ENCODE assay signal across 10 cellular contexts in the genomic region with DNA sequence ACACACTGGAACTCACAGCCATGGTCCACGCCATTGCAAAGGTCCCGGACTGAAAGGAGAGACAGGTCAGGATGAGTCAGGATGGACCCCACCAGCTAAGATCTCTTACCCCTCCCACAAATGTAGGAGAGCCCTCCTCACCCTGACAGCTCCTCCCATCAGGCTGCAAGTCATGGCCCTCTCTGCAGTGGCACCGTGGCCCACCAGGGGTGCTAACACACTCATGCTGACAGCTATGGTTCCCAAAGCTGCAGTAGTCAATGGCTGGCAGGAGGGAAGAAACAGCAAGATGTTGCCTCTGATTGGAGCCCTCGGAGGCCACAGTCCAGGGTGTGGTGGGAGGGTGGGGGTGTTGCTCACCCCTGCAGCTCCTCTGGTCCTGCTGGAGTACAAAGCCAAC. TPM values are rescaled to one million over a fixed set of nuclear protein-coding genes. Genes with fewer than 3 reads are reported as not detected.
DNase-seq lines count a peak whose midpoint lies in the region; ATAC-seq and TF ChIP-seq lines count a peak whose summit lies in the region.
"Had no signal": no experiment of that assay in that cellular context is flagged by ENCODE, and none has a peak within 500 bp of the region (broad histone marks: within the 10 kb centered on the region; RNA-seq: fewer than 3 reads in every experiment).

No MANE protein-coding gene starts in this region.

- TF ChIP-seq CTCF in fibroblast of lung (conservative IDR thresholded peaks at IDR 0.05 in 1 of 2, IDR thresholded peaks at IDR 0.05 in 1 of 2; ENCODE audit: low read depth in 1 of 2, low read length in 2 of 2), result peak; percentile 11 to 51

- ATAC-seq in GM21717 (IDR thresholded peaks at IDR 0.05; ENCODE audit: unreplicated experiment), result no peak

- H3K27me3 Mint-ChIP-seq in immature natural killer cell (ENCODE audit: low read depth in 3 of 3), result peaks cover 6 to 13% (median 7%) of the 10 kb centered on the region in 3 donors

- no peak overlapping the region for H3K4me3 Mint-ChIP-seq in immature natural killer cell

- H4K20me1 ChIP-seq in fibroblast of lung (ENCODE audit: control insufficient read depth, extremely low read depth, insufficient read depth, low read length), result no peaks in the 10 kb centered on the region

- H3K9me3 ChIP-seq in SJSA1 (replicated peaks) (no peaks in the 10 kb centered on the region), fibroblast of lung (ENCODE audit: control insufficient read depth, insufficient read depth, low read depth, low read length) (no peaks in the 10 kb centered on the region)

- H3K79me2 ChIP-seq in fibroblast of lung (ENCODE audit: control insufficient read depth, insufficient read depth, low read length), result no peaks in the 10 kb centered on the region

- H3K27ac ChIP-seq in SJSA1 (no peak overlapping the region), fibroblast of lung (ENCODE audit: insufficient read depth, low read length) (no peak overlapping the region)
- H3K27ac ChIP-seq: SK-N-MC had no signal

- H3K4me1 ChIP-seq in SJSA1 (replicated peaks), result peaks cover 3% of the 10 kb centered on the region; the same call in 1 of the 2 replicates
- H3K4me1 ChIP-seq in fibroblast of lung (ENCODE audit: control insufficient read depth, extremely low read depth, insufficient read depth, low read length), result no peaks in the 10 kb centered on the region

- H3K36me3 Mint-ChIP-seq in immature natural killer cell, result no peaks in the 10 kb centered on the region

- no peak overlapping the region for H3K27ac Mint-ChIP-seq in immature natural killer cell

- H2AFZ ChIP-seq in fibroblast of lung (ENCODE audit: low read length), result no peak overlapping the region

- no peaks in the 10 kb centered on the region for H3K36me3 ChIP-seq in H7 (replicated peaks; ENCODE audit: control insufficient read depth, insufficient read depth, low read length)
- H3K36me3 ChIP-seq in SJSA1, result no peaks in the 10 kb centered on the region
- no peaks in the 10 kb centered on the region for H3K36me3 ChIP-seq in fibroblast of lung (ENCODE audit: control insufficient read depth, insufficient read depth, low read length)

- no peak overlapping the region for H3K4me3 ChIP-seq in H7 (ENCODE audit: insufficient read depth, low read depth, low read length)
- no peak overlapping the region for H3K4me3 ChIP-seq in SJSA1
- H3K4me3 ChIP-seq in fibroblast of lung (replicated peaks in 1 of 4; ENCODE audit: control extremely low read depth in 1 of 4, insufficient read depth in 1 of 4, low read depth in 3 of 4, low read length in 4 of 4), result no peak overlapping the region
- H3K4me3 ChIP-seq: SK-N-MC had no signal

- no peaks in the 10 kb centered on the region for H3K9me3 Mint-ChIP-seq in immature natural killer cell

- no peaks in the 10 kb centered on the region for H3K4me1 Mint-ChIP-seq in immature natural killer cell

- H3K27me3 ChIP-seq in H7 (ENCODE audit: control insufficient read depth, insufficient read depth, low read length) (no peaks in the 10 kb centered on the region), SJSA1 (replicated peaks) (no peaks in the 10 kb centered on the region), fibroblast of lung (ENCODE audit: control insufficient read depth, insufficient read depth, low read length) (peaks cover under 1% of the 10 kb centered on the region)

- H3K4me2 ChIP-seq in fibroblast of lung (ENCODE audit: extremely low read depth, insufficient read depth, low read length), result no peak overlapping the region

- no peak overlapping the region for H3K9ac ChIP-seq in fibroblast of lung (ENCODE audit: insufficient read depth, low read length)

- peak; percentile 12 for DNase-seq in DMS53 treated with DMSO at 0.1 percent for 48 hours (lab: John Stamatoyannopoulos, UW; ENCODE audit: unreplicated experiment)
- peak; percentile 86 for DNase-seq in H7
- peak; percentile 21 to 63 for DNase-seq in SJSA1 (ENCODE audit: low read depth in 1 of 2, low spot score in 2 of 2)
- peak in 1 of 2 donors; percentile 14 for DNase-seq in fibroblast of lung (ENCODE audit: low read depth in 2 of 2)
- DNase-seq in NK-92 treated with Interleukin-12 subunit alpha and Interleukin-12 subunit beta, amount 100 ng/mL, for 24 hours (lab: John Stamatoyannopoulos, UW), result no peak
- no peak for DNase-seq in immature natural killer cell
- no peak for DNase-seq in NCI-H748 treated with DMSO at 0.1 percent for 48 hours (lab: John Stamatoyannopoulos, UW)

RNA-seq across cellular contexts. Expression of a gene that starts 5.7 kb away (rescaled TPM):
- total RNA-seq in H7 (2014; rRNA removed; shearing (Covaris generic)), result not detected in 2 replicates
- total RNA-seq in SJSA1 (2014; rRNA removed; shearing (Covaris generic)), result not detected in 2 replicates
- not detected in 2 replicates for total RNA-seq in fibroblast of lung
- polyA plus RNA-seq in fibroblast of lung (not detected in 2 replicates), immature natural killer cell (not detected)
- not detected in 2 replicates for polyA plus RNA-seq in fibroblast of lung (2012)
- polyA minus RNA-seq in fibroblast of lung (ENCODE audit: low replicate concordance), result not detected in 2 replicates
- total RNA-seq: subcutaneous adipose tissue had no signal

RNA-seq across cellular contexts. Expression of a gene that starts 7.1 kb away (rescaled TPM):
- 0.14 and 0.67 TPM in 2 replicates for total RNA-seq in H7 (2014; rRNA removed; shearing (Covaris generic))
- 0.50 TPM in 1 of 2 replicates, not detected in the other for total RNA-seq in SJSA1 (2014; rRNA removed; shearing (Covaris generic))
- total RNA-seq in fibroblast of lung, result under 0.01 TPM in 2 replicates
- polyA plus RNA-seq in fibroblast of lung, result 0.02 and 0.06 TPM in 2 replicates
- not detected in 2 replicates for polyA plus RNA-seq in fibroblast of lung (2012)
- polyA minus RNA-seq in fibroblast of lung (ENCODE audit: low replicate concordance), result not detected in 2 replicates
- polyA plus RNA-seq in immature natural killer cell, result not detected

RNA-seq across cellular contexts. Expression of a gene that starts 46.6 kb away (rescaled TPM):
- total RNA-seq in H7 (2014; rRNA removed; shearing (Covaris generic)), result not detected in 2 replicates
- not detected in 2 replicates for total RNA-seq in SJSA1 (2014; rRNA removed; shearing (Covaris generic))
- 0.17 and 0.77 TPM in 2 replicates for total RNA-seq in fibroblast of lung
- 3.7 TPM in 1 of 2 replicates, not detected in the other for polyA plus RNA-seq in fibroblast of lung
- 1.8 TPM in 1 of 2 replicates, not detected in the other for polyA plus RNA-seq in fibroblast of lung (2012)
- polyA minus RNA-seq in fibroblast of lung (ENCODE audit: low replicate concordance), result not detected in 2 replicates
- polyA plus RNA-seq in immature natural killer cell, result not detected

RNA-seq across cellular contexts. Expression of a gene that starts 47.3 kb away (rescaled TPM):
- total RNA-seq in H7 (2014; rRNA removed; shearing (Covaris generic)), result 47.3 and 56.1 TPM in 2 replicates
- total RNA-seq in SJSA1 (2014; rRNA removed; shearing (Covaris generic)), result 105 and 107 TPM in 2 replicates
- total RNA-seq in fibroblast of lung, result 142 and 175 TPM in 2 replicates
- polyA plus RNA-seq in fibroblast of lung, result 226 and 312 TPM in 2 replicates
- 220 and 326 TPM in 2 replicates for polyA plus RNA-seq in fibroblast of lung (2012)
- polyA minus RNA-seq in fibroblast of lung (ENCODE audit: low replicate concordance), result 291 and 339 TPM in 2 replicates
- under 1 TPM in 2 of 3 donors, not detected in 1; 0.56 to 0.69 TPM for polyA plus RNA-seq in immature natural killer cell

Comparison
In these comparisons a context has a peak if more than half of its experiments do, and no peak if none do; other contexts are left out.
1. DNase-seq: peak in DMS53 treated with DMSO at 0.1 percent for 48 hours (single experiment), H7 (single experiment) and SJSA1 (2 of 2); none in NK-92 treated with Interleukin-12 subunit alpha and Interleukin-12 subunit beta, amount 100 ng/mL, for 24 hours (single experiment), immature natural killer cell (0 of 3) and NCI-H748 treated with DMSO at 0.1 percent for 48 hours (single experiment).